ENCODE assay signal across 28 cellular contexts in genomic region chr10:101956105-101956504, GRCh38.
"Had no signal": no experiment of that assay in that cellular context is flagged by ENCODE, and none has a peak within 500 bp of the region (broad histone marks: within the 10 kb centered on the region; RNA-seq: fewer than 3 reads in every experiment).

No MANE protein-coding gene starts in this region.

- H3K4me1 ChIP-seq: transverse colon, uterus had no signal

- DNase-seq: activated CD4-positive, alpha-beta memory T cell treated with anti-CD3 and anti-CD28 coated beads, Interleukin-2, amount 10 ng/mL, durations not matched to agents 7 days and 5 days; activated CD4-positive, alpha-beta T cell treated with anti-CD3 and anti-CD28 coated beads for 1 hour; activated CD4-positive, alpha-beta T cell treated with anti-CD3 and anti-CD28 coated beads, Interleukin-2, amount 10 ng/mL, durations not matched to agents 7 days and 5 days; activated CD8-positive, alpha-beta memory T cell treated with anti-CD3 and anti-CD28 coated beads, Interleukin-2, amount 50 U/mL, for 48 hours; activated gamma-delta T cell; activated naive CD4-positive, alpha-beta T cell treated with anti-CD3 and anti-CD28 coated beads, Interleukin-2, amount 10 ng/mL, durations not matched to agents 7 days and 5 days; activated naive CD8-positive, alpha-beta T cell treated with anti-CD3 and anti-CD28 coated beads, Interleukin-2, amount 50 U/mL, for 24 hours; activated T-cell treated with anti-CD3 and anti-CD28 coated beads, Interleukin-2, amount 50 U/mL, for 24 hours; body of pancreas; cortex of kidney; hippocampal formation; kidney; left colon; mesenchymal stem cell; ovary; stimulated activated CD4-positive, alpha-beta T cell treated with anti-CD3 and anti-CD28 coated beads, Interleukin-1b, Interleukin-23, amount 100 ng/mL, for 48 hours; stimulated activated CD4-positive, alpha-beta T cell treated with anti-CD3 and anti-CD28 coated beads, Interleukin-4, amount 100 ng/mL, for 4 hours; stimulated activated CD8-positive, alpha-beta memory T cell treated with anti-CD3 and anti-CD28 coated beads, Interleukin-4, amount 100 ng/mL, for 48 hours; stimulated activated naive CD4-positive, alpha-beta T cell; T-helper 2 cell; transverse colon; uterus had no signal

- H3K36me3 ChIP-seq: ovary, uterus had no signal

- H3K9me3 Mint-ChIP-seq: activated CD4-positive, alpha-beta memory T cell treated with anti-CD3 and anti-CD28 coated beads, Interleukin-2, amount 10 ng/mL, durations not matched to agents 7 days and 5 days; activated CD4-positive, alpha-beta T cell treated with anti-CD3 and anti-CD28 coated beads, Interleukin-2, amount 10 ng/mL, durations not matched to agents 7 days and 5 days; activated naive CD4-positive, alpha-beta T cell treated with anti-CD3 and anti-CD28 coated beads, Interleukin-2, amount 10 ng/mL, durations not matched to agents 7 days and 5 days; activated naive CD8-positive, alpha-beta T cell treated with anti-CD3 and anti-CD28 coated beads, Interleukin-2, amount 50 U/mL, for 24 hours; activated T-cell treated with anti-CD3 and anti-CD28 coated beads, Interleukin-2, amount 50 U/mL, for 24 hours; natural killer cell treated with Interleukin-12 subunit alpha and Interleukin-12 subunit beta and Interleukin-15 and Interleukin-18, amount 100 ng/mL, for 72 hours had no signal

- H3K27ac Mint-ChIP-seq: activated CD4-positive, alpha-beta memory T cell treated with anti-CD3 and anti-CD28 coated beads, Interleukin-2, amount 10 ng/mL, durations not matched to agents 7 days and 5 days; activated CD4-positive, alpha-beta T cell treated with anti-CD3 and anti-CD28 coated beads, Interleukin-2, amount 10 ng/mL, durations not matched to agents 7 days and 5 days; activated naive CD4-positive, alpha-beta T cell treated with anti-CD3 and anti-CD28 coated beads, Interleukin-2, amount 10 ng/mL, durations not matched to agents 7 days and 5 days; activated naive CD8-positive, alpha-beta T cell treated with anti-CD3 and anti-CD28 coated beads, Interleukin-2, amount 50 U/mL, for 24 hours; activated T-cell treated with anti-CD3 and anti-CD28 coated beads, Interleukin-2, amount 50 U/mL, for 24 hours; natural killer cell treated with Interleukin-12 subunit alpha and Interleukin-12 subunit beta and Interleukin-15 and Interleukin-18, amount 100 ng/mL, for 72 hours; progenitor cell of endocrine pancreas had no signal

- H3K4me1 Mint-ChIP-seq: activated CD4-positive, alpha-beta memory T cell treated with anti-CD3 and anti-CD28 coated beads, Interleukin-2, amount 10 ng/mL, durations not matched to agents 7 days and 5 days; activated CD4-positive, alpha-beta T cell treated with anti-CD3 and anti-CD28 coated beads, Interleukin-2, amount 10 ng/mL, durations not matched to agents 7 days and 5 days; activated naive CD4-positive, alpha-beta T cell treated with anti-CD3 and anti-CD28 coated beads, Interleukin-2, amount 10 ng/mL, durations not matched to agents 7 days and 5 days; activated naive CD8-positive, alpha-beta T cell treated with anti-CD3 and anti-CD28 coated beads, Interleukin-2, amount 50 U/mL, for 24 hours had no signal

- H3K4me3 Mint-ChIP-seq: activated CD4-positive, alpha-beta memory T cell treated with anti-CD3 and anti-CD28 coated beads, Interleukin-2, amount 10 ng/mL, durations not matched to agents 7 days and 5 days; activated CD4-positive, alpha-beta T cell treated with anti-CD3 and anti-CD28 coated beads, Interleukin-2, amount 10 ng/mL, durations not matched to agents 7 days and 5 days; activated naive CD4-positive, alpha-beta T cell treated with anti-CD3 and anti-CD28 coated beads, Interleukin-2, amount 10 ng/mL, durations not matched to agents 7 days and 5 days; activated naive CD8-positive, alpha-beta T cell treated with anti-CD3 and anti-CD28 coated beads, Interleukin-2, amount 50 U/mL, for 24 hours; activated T-cell treated with anti-CD3 and anti-CD28 coated beads, Interleukin-2, amount 50 U/mL, for 24 hours; natural killer cell treated with Interleukin-12 subunit alpha and Interleukin-12 subunit beta and Interleukin-15 and Interleukin-18, amount 100 ng/mL, for 72 hours had no signal

- H3K27me3 ChIP-seq: body of pancreas, cardiac muscle cell, gastroesophageal sphincter, ovary, transverse colon, uterus had no signal

- H3K4me3 ChIP-seq: body of pancreas, cardiac muscle cell, gastroesophageal sphincter, ovary, smooth muscle cell, transverse colon, uterus had no signal

- ATAC-seq: activated naive CD8-positive, alpha-beta T cell treated with anti-CD3 and anti-CD28 coated beads, Interleukin-2, amount 50 U/mL, for 24 hours; body of pancreas; gastroesophageal sphincter; left colon; natural killer cell treated with Interleukin-12 subunit alpha and Interleukin-12 subunit beta and Interleukin-15 and Interleukin-18, amount 100 ng/mL, for 72 hours; sciatic nerve had no signal

- H3K9me3 ChIP-seq: body of pancreas, ovary, transverse colon, uterus had no signal

- H3K27ac ChIP-seq: body of pancreas, cardiac muscle cell, gastroesophageal sphincter, ovary, transverse colon, uterus had no signal

- H3K27me3 Mint-ChIP-seq: activated CD4-positive, alpha-beta memory T cell treated with anti-CD3 and anti-CD28 coated beads, Interleukin-2, amount 10 ng/mL, durations not matched to agents 7 days and 5 days; activated CD4-positive, alpha-beta T cell treated with anti-CD3 and anti-CD28 coated beads, Interleukin-2, amount 10 ng/mL, durations not matched to agents 7 days and 5 days; activated naive CD4-positive, alpha-beta T cell treated with anti-CD3 and anti-CD28 coated beads, Interleukin-2, amount 10 ng/mL, durations not matched to agents 7 days and 5 days; activated naive CD8-positive, alpha-beta T cell treated with anti-CD3 and anti-CD28 coated beads, Interleukin-2, amount 50 U/mL, for 24 hours; activated T-cell treated with anti-CD3 and anti-CD28 coated beads, Interleukin-2, amount 50 U/mL, for 24 hours; natural killer cell treated with Interleukin-12 subunit alpha and Interleukin-12 subunit beta and Interleukin-15 and Interleukin-18, amount 100 ng/mL, for 72 hours; progenitor cell of endocrine pancreas had no signal
